In genomic region chr2:27683390-27684071, GRCh38 we compare ENCODE assay signal across 8 cellular contexts. TPM values are rescaled to one million over a fixed set of nuclear protein-coding genes. Genes with fewer than 3 reads are reported as not detected.
A peak's percentile ranks its signal among the peaks of the same experiment; 100 is the strongest.
DNase-seq lines count a peak whose midpoint lies in the region; ATAC-seq and TF ChIP-seq lines count a peak whose summit lies in the region.

No MANE protein-coding gene starts in this region.

- ATAC-seq in GM19035 (IDR thresholded peaks at IDR 0.05; ENCODE audit: unreplicated experiment), result peak; percentile 86

- H3K36me3 Mint-ChIP-seq in endothelial cell (ENCODE audit: low read depth, unreplicated experiment), result peaks cover 9% of the 10 kb centered on the region

- peak; percentile 100 for TF ChIP-seq CTCF in endothelial cell (IDR thresholded peaks at IDR 0.05; ENCODE audit: unreplicated experiment)

- DNase-seq in AG08396 (ENCODE audit: low spot score) (peak; percentile 58), HuH-7 (ENCODE audit: low spot score) (peak; percentile 17), NOMO-1 treated with dmso at 0.1 percent for 144 hours (lab: John Stamatoyannopoulos, UW; ENCODE audit: unreplicated experiment) (peak; percentile 50), endothelial cell (ENCODE audit: low spot score) (peak; percentile 91), mucosa of gallbladder (ENCODE audit: low spot score) (peak; percentile 91)
- DNase-seq in activated CD8-positive, alpha-beta memory T cell treated with anti-CD3 and anti-CD28 coated beads for 4 hours (ENCODE audit: low read depth in 2 of 2), result peak; percentile 72 to 74
- peak; percentile 62 to 86 for DNase-seq in stimulated activated CD8-positive, alpha-beta memory T cell treated with anti-CD3 and anti-CD28 coated beads, Interleukin-4, amount 100 ng/mL, for 4 hours (ENCODE audit: low read depth in 2 of 2, low spot score in 1 of 2)

- H3K27me3 Mint-ChIP-seq in endothelial cell (ENCODE audit: unreplicated experiment), result no peaks in the 10 kb centered on the region

- peak overlapping the region; percentile 48 for H3K27ac Mint-ChIP-seq in endothelial cell (ENCODE audit: unreplicated experiment)

- H3K9me3 Mint-ChIP-seq in endothelial cell (ENCODE audit: unreplicated experiment), result no peaks in the 10 kb centered on the region

- peaks cover 9% of the 10 kb centered on the region for H3K4me1 Mint-ChIP-seq in endothelial cell (ENCODE audit: unreplicated experiment)

- H3K4me3 Mint-ChIP-seq in endothelial cell (ENCODE audit: unreplicated experiment), result no peak overlapping the region

RNA-seq across cellular contexts. Expression of gene SLC4A1AP, which starts 19.8 kb away (rescaled TPM):
- 19.8 TPM for total RNA-seq in endothelial cell (ENCODE audit: unreplicated experiment)
- total RNA-seq in mucosa of gallbladder, result 17.4 TPM

RNA-seq across cellular contexts. Expression of gene SUPT7L, which starts 20.1 kb away (rescaled TPM):
- 39.1 TPM for total RNA-seq in endothelial cell (ENCODE audit: unreplicated experiment)
- total RNA-seq in mucosa of gallbladder, result 34.8 TPM

RNA-seq across cellular contexts. Expression of gene GPN1, which starts 54.7 kb away (rescaled TPM):
- total RNA-seq in endothelial cell (ENCODE audit: unreplicated experiment) (39.7 TPM), mucosa of gallbladder (24.2 TPM)

RNA-seq across cellular contexts. Expression of gene CCDC121, which starts 54.7 kb away (rescaled TPM):
- total RNA-seq in endothelial cell (ENCODE audit: unreplicated experiment) (4.7 TPM), mucosa of gallbladder (4.7 TPM)

Comparison
In these comparisons a context has a peak if more than half of its experiments do, and no peak if none do; other contexts are left out.
1. Peak in every context shown above with its lines: DNase-seq and ATAC-seq.
2. DNase-seq: peak in every context shown above with its lines; median percentile 91 in endothelial cell; 91 in mucosa of gallbladder; 74 in stimulated activated CD8-positive, alpha-beta memory T cell treated with anti-CD3 and anti-CD28 coated beads, Interleukin-4, amount 100 ng/mL, for 4 hours; 73 in activated CD8-positive, alpha-beta memory T cell treated with anti-CD3 and anti-CD28 coated beads for 4 hours; 58 in AG08396; 50 in NOMO-1 treated with dmso at 0.1 percent for 144 hours; 17 in HuH-7.